In genomic region chr20:50193851-50194830, GRCh38 we compare ENCODE assay signal across 8 cellular contexts. TPM values are rescaled to one million over a fixed set of nuclear protein-coding genes. Genes with fewer than 3 reads are reported as not detected.
DNase-seq lines count a peak whose midpoint lies in the region; ATAC-seq, FAIRE-seq and TF ChIP-seq lines count a peak whose summit lies in the region.

No MANE protein-coding gene starts in this region.

- ATAC-seq in activated T-helper 17 cell treated with anti-CD3 and anti-CD28 coated beads, Interleukin-2, amount 50 U/mL, for 72 hours (replicated peaks) = no peak
- ATAC-seq in stimulated activated effector memory CD8-positive, alpha-beta T cell treated with anti-CD3 and anti-CD28 coated beads, Interleukin-12 subunit alpha, Interleukin-12 subunit beta, amount 100 ng/mL, for 72 hours = no peak
- no peak for ATAC-seq in GM18873 (IDR thresholded peaks at IDR 0.05; ENCODE audit: low FRiP score, unreplicated experiment)
- no peak for ATAC-seq in HG03139 (IDR thresholded peaks at IDR 0.05; ENCODE audit: unreplicated experiment)

- no peaks in the 10 kb centered on the region for H3K9me3 Mint-ChIP-seq in activated T-helper 17 cell treated with anti-CD3 and anti-CD28 coated beads, Interleukin-2, amount 50 U/mL, for 72 hours
- H3K9me3 Mint-ChIP-seq in stimulated activated effector memory CD8-positive, alpha-beta T cell treated with anti-CD3 and anti-CD28 coated beads, Interleukin-12 subunit alpha, Interleukin-12 subunit beta, amount 100 ng/mL, for 72 hours = no peaks in the 10 kb centered on the region

- H3K4me3 ChIP-seq in HFF-Myc (replicated peaks; ENCODE audit: low read depth, low read length) (peak overlapping the region; percentile 87), iPS-20b (ENCODE audit: low read length) (peak overlapping the region; percentile 89; the same call in 1 of the 2 replicates)

- no peak for FAIRE-seq in RCC 7860 (lab: Jason Lieb, UNC)

- H3K9me3 ChIP-seq in iPS-20b (ENCODE audit: insufficient read depth, low read depth, low read length) = no peaks in the 10 kb centered on the region

- H3K27me3 Mint-ChIP-seq in activated T-helper 17 cell treated with anti-CD3 and anti-CD28 coated beads, Interleukin-2, amount 50 U/mL, for 72 hours = no peaks in the 10 kb centered on the region

- H3K9ac ChIP-seq in iPS-20b (ENCODE audit: low read depth, low read length) = peak overlapping the region; percentile 82; the same call in 1 of the 2 replicates

- H3K27me3 ChIP-seq in iPS-20b (ENCODE audit: insufficient read depth, low read length) = no peaks in the 10 kb centered on the region

- peak overlapping the region; percentile 95 for H3K27ac Mint-ChIP-seq in activated T-helper 17 cell treated with anti-CD3 and anti-CD28 coated beads, Interleukin-2, amount 50 U/mL, for 72 hours
- H3K27ac Mint-ChIP-seq in stimulated activated effector memory CD8-positive, alpha-beta T cell treated with anti-CD3 and anti-CD28 coated beads, Interleukin-12 subunit alpha, Interleukin-12 subunit beta, amount 100 ng/mL, for 72 hours = peak overlapping the region; percentile 99

- DNase-seq in HFF-Myc (ENCODE audit: extremely low read depth, low read depth) (no peak), RCC 7860 (ENCODE audit: low spot score) (no peak), NCI-H2171 treated with DMSO at 0.1 percent for 48 hours (lab: John Stamatoyannopoulos, UW) (no peak)
- no peak for DNase-seq in stimulated activated effector memory CD8-positive, alpha-beta T cell treated with anti-CD3 and anti-CD28 coated beads, Interleukin-12 subunit alpha, Interleukin-12 subunit beta, amount 100 ng/mL, for 72 hours (ENCODE audit: low spot score in 2 of 2)

- H3K4me1 Mint-ChIP-seq in activated T-helper 17 cell treated with anti-CD3 and anti-CD28 coated beads, Interleukin-2, amount 50 U/mL, for 72 hours = peaks cover 10% of the 10 kb centered on the region
- peaks cover 39% of the 10 kb centered on the region for H3K4me1 Mint-ChIP-seq in stimulated activated effector memory CD8-positive, alpha-beta T cell treated with anti-CD3 and anti-CD28 coated beads, Interleukin-12 subunit alpha, Interleukin-12 subunit beta, amount 100 ng/mL, for 72 hours

- peaks cover 6% of the 10 kb centered on the region for H3K4me1 ChIP-seq in iPS-20b (ENCODE audit: insufficient read depth, low read length)

- TF ChIP-seq CTCF in HFF-Myc (IDR thresholded peaks at IDR 0.05; ENCODE audit: low read depth, low read length, missing control alignments) = no peak

- peaks cover 23% of the 10 kb centered on the region for H3K36me3 Mint-ChIP-seq in activated T-helper 17 cell treated with anti-CD3 and anti-CD28 coated beads, Interleukin-2, amount 50 U/mL, for 72 hours (ENCODE audit: low read depth)
- peaks cover 29% of the 10 kb centered on the region for H3K36me3 Mint-ChIP-seq in stimulated activated effector memory CD8-positive, alpha-beta T cell treated with anti-CD3 and anti-CD28 coated beads, Interleukin-12 subunit alpha, Interleukin-12 subunit beta, amount 100 ng/mL, for 72 hours

- H3K36me3 ChIP-seq in iPS-20b (ENCODE audit: insufficient read depth, low read depth, low read length) = no peaks in the 10 kb centered on the region

- peak overlapping the region; percentile 93 for H3K4me3 Mint-ChIP-seq in activated T-helper 17 cell treated with anti-CD3 and anti-CD28 coated beads, Interleukin-2, amount 50 U/mL, for 72 hours
- H3K4me3 Mint-ChIP-seq in stimulated activated effector memory CD8-positive, alpha-beta T cell treated with anti-CD3 and anti-CD28 coated beads, Interleukin-12 subunit alpha, Interleukin-12 subunit beta, amount 100 ng/mL, for 72 hours = peak overlapping the region; percentile 96

- H3K27ac ChIP-seq in iPS-20b (ENCODE audit: low read length) = no peak overlapping the region

RNA-seq across cellular contexts. Expression of gene CEBPB, which starts 3.5 kb away (rescaled TPM):
- total RNA-seq in activated T-helper 17 cell treated with anti-CD3 and anti-CD28 coated beads, Interleukin-2, amount 50 U/mL, for 72 hours = 10 to 100 TPM; 11.6 to 19.0 TPM

RNA-seq across cellular contexts. Expression of gene PEDS1, which starts 40.6 kb away (rescaled TPM):
- 10 to 100 TPM; 13.1 to 22.0 TPM for total RNA-seq in activated T-helper 17 cell treated with anti-CD3 and anti-CD28 coated beads, Interleukin-2, amount 50 U/mL, for 72 hours
